8 cellular contexts compared by ENCODE assay signal in the genomic region with DNA sequence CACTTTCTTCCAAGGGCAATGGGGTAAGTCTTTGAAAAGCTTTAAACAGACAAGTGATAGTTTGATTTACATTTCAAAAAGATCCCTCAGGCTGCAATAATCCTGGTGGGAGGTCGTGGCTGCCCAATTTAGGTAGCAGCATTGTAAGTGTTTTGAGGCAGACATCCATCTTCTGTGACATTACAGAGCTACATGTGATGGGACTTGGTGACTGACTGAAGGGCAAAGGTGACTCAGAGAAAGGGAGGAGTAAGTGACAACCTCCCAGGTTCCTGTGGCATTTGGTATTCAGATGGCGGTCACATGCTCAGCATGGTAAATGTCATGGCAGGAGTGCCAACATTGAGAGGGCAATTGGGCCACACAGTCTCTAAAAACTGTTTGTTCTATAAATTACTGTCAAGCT. TPM values are rescaled to one million over a fixed set of nuclear protein-coding genes. Genes with fewer than 3 reads are reported as not detected.
DNase-seq lines count a peak whose midpoint lies in the region; ATAC-seq lines count a peak whose summit lies in the region.

No MANE protein-coding gene starts in this region.

- DNase-seq in NCI-H460 (ENCODE audit: extremely low read depth, low read depth), result peak; percentile 35
- peak; percentile 30 for DNase-seq in activated T-cell treated with anti-CD3 and anti-CD28 coated beads for 24 hours (ENCODE audit: low read depth)
- no peak for DNase-seq in left cardiac atrium
- peak; percentile 62 for DNase-seq in stimulated activated CD8-positive, alpha-beta memory T cell treated with anti-CD3 and anti-CD28 coated beads, Interleukin-4, amount 100 ng/mL, for 48 hours
- no peak for DNase-seq in NCI-H2171 (lab: John Stamatoyannopoulos, UW)

- ATAC-seq in left cardiac atrium (peak; percentile 18 to 46), GM21515 (IDR thresholded peaks at IDR 0.05; ENCODE audit: unreplicated experiment) (no peak), GM19463 (IDR thresholded peaks at IDR 0.05; ENCODE audit: unreplicated experiment) (no peak), HG03159 (IDR thresholded peaks at IDR 0.05; ENCODE audit: unreplicated experiment) (no peak)

- intact Hi-C loops in left cardiac atrium (cut with DNase I), result no loop called here

RNA-seq across cellular contexts. Expression of a gene that starts 26.5 kb away (rescaled TPM):
- 34.4 and 34.6 TPM in 2 replicates for total RNA-seq in NCI-H460 (2014; rRNA removed; shearing (Covaris generic))
- 15.7 and 21.1 TPM in 2 replicates for polyA plus RNA-seq in NCI-H460 (2014; cell fraction: nucleus; rRNA removed)
- 100 to 1,000 TPM; 106 to 241 TPM for total RNA-seq in left cardiac atrium

Comparison
In these comparisons a context has a peak if more than half of its experiments do, and no peak if none do; other contexts are left out.
1. DNase-seq: peak in NCI-H460 (single experiment), activated T-cell treated with anti-CD3 and anti-CD28 coated beads for 24 hours (single experiment) and stimulated activated CD8-positive, alpha-beta memory T cell treated with anti-CD3 and anti-CD28 coated beads, Interleukin-4, amount 100 ng/mL, for 48 hours (single experiment); none in left cardiac atrium (single experiment) and NCI-H2171 (single experiment).
2. ATAC-seq: peak in left cardiac atrium (2 of 2); none in GM21515 (single experiment), GM19463 (single experiment) and HG03159 (single experiment).